Comparison of ENCODE assay signal across 7 cellular contexts in genomic region chr15:57706405-57707209, GRCh38.
A peak's percentile ranks its signal among the peaks of the same experiment; 100 is the strongest.
DNase-seq lines count a peak whose midpoint lies in the region; ATAC-seq lines count a peak whose summit lies in the region.

TSS of gene POLR2M (plus strand) at chr15:57706714. CDS start at chr15:57706843, 129 bp downstream.

- ATAC-seq in GM18508 (IDR thresholded peaks at IDR 0.05; ENCODE audit: insufficient read depth, unreplicated experiment) (peak; percentile 72), HG03025 (IDR thresholded peaks at IDR 0.05; ENCODE audit: low FRiP score, unreplicated experiment) (peak; percentile 91)

- peak; percentile 97 to 98 for DNase-seq in NCI-H2081 (lab: John Stamatoyannopoulos, UW)
- peak; percentile 90 for DNase-seq in T1000 (lab: John Stamatoyannopoulos, UW)
- peak; percentile 99 for DNase-seq in astrocyte of the hippocampus (ENCODE audit: low read depth, low spot score)
- DNase-seq in hippocampal formation (lab: John Stamatoyannopoulos, UW), result peak; percentile 87 to 95
- peak; percentile 96 for DNase-seq in retina

Comparison
In these comparisons a context has a peak if more than half of its experiments do, and no peak if none do; other contexts are left out.
1. Peak in every context shown above with its lines: DNase-seq and ATAC-seq.